In the genomic region with DNA sequence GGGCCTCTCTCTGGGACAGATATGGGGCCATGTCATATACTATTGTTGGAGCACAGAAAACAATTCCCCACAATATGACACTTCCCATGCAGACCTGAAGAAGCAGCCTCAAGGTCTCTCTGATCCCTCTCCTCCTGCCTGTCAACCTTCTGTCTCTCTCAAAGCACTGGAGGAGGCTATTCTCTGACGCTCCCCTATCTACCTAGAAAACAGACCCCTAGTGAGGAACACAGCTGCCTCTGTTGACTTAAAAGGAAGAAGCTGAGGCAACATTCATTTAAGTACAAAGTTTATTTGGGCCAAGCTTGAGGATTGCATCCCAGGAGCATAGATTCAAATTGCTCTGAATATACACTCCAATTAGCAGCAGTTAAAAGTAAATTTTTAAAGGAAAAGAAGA, we compare ENCODE assay signal across 18 cellular contexts. TPM values are rescaled to one million over a fixed set of nuclear protein-coding genes. Genes with fewer than 3 reads are reported as not detected.
DNase-seq lines count a peak whose midpoint lies in the region; TF ChIP-seq lines count a peak whose summit lies in the region.
"Had no signal": no experiment of that assay in that cellular context is flagged by ENCODE, and none has a peak within 500 bp of the region (broad histone marks: within the 10 kb centered on the region; RNA-seq: fewer than 3 reads in every experiment).

No MANE protein-coding gene starts in this region.

- POLR2A ChIA-PET in CD4-positive, alpha-beta memory T cell (lab: Charles Lee; ENCODE audit: partially characterized antibody), result interaction anchor here (1.2 to 2.5 kb wide), 4 partner anchors 39 to 100 kb away, joined by 3 to 15 read pairs (median 6); a partner anchor contains a TSS

- H3K27me3 Mint-ChIP-seq in CD4-positive, alpha-beta memory T cell, result no peaks in the 10 kb centered on the region
- H3K27me3 Mint-ChIP-seq in immature natural killer cell (ENCODE audit: low read depth in 3 of 3) (peaks cover 8 to 13% (median 9%) of the 10 kb centered on the region in 3 donors), HFFc6 (ENCODE audit: insufficient read depth) (peaks cover 26% of the 10 kb centered on the region)

- peaks cover 21% of the 10 kb centered on the region for H3K4me1 ChIP-seq in CD4-positive, alpha-beta memory T cell (ENCODE audit: insufficient read depth, low read length)
- H3K4me1 ChIP-seq in OCI-LY1 (ENCODE audit: insufficient read depth, low read length, severe bottlenecking), result peaks cover 53% of the 10 kb centered on the region
- H3K4me1 ChIP-seq: BE2C had no signal

- no peaks in the 10 kb centered on the region for H3K79me2 ChIP-seq in OCI-LY1 (ENCODE audit: insufficient read depth, low read length)

- H3K27ac Mint-ChIP-seq in CD4-positive, alpha-beta memory T cell, result peak overlapping the region in 5 of 7 donors; percentile 0 to 94 (median 73)
- H3K27ac Mint-ChIP-seq in immature natural killer cell (peak overlapping the region; percentile 17 to 98 (median 88)), HFFc6 (no peak overlapping the region)

- no peak overlapping the region; the same call in 1 of the 2 replicates for H3K9ac ChIP-seq in OCI-LY1 (ENCODE audit: low read length)
- H3K9ac ChIP-seq: GM23248 had no signal

- H3K9me3 ChIP-seq in CD4-positive, alpha-beta memory T cell (ENCODE audit: control insufficient read depth in 1 of 2, low read length in 2 of 2), result no peaks in the 10 kb centered on the region
- no peaks in the 10 kb centered on the region for H3K9me3 ChIP-seq in OCI-LY1 (ENCODE audit: low read length)
- H3K9me3 ChIP-seq: BE2C had no signal

- H3K4me1 Mint-ChIP-seq in CD4-positive, alpha-beta memory T cell, result peaks cover 6 to 33% (median 27%) of the 10 kb centered on the region in 4 donors
- H3K4me1 Mint-ChIP-seq in immature natural killer cell, result peaks cover 29% of the 10 kb centered on the region in 2 donors
- no peaks in the 10 kb centered on the region for H3K4me1 Mint-ChIP-seq in HFFc6 (ENCODE audit: low read depth)

- H3F3A ChIP-seq in OCI-LY1 (ENCODE audit: insufficient read depth, low read length), result no peaks in the 10 kb centered on the region

- no peaks in the 10 kb centered on the region for H4K20me1 ChIP-seq in OCI-LY1 (ENCODE audit: insufficient read depth, low read length)

- DNase-seq in NCI-H146 (lab: John Stamatoyannopoulos, UW) (peak; percentile 19), NCI-H146 treated with DMSO at 0.1 percent for 48 hours (lab: John Stamatoyannopoulos, UW; ENCODE audit: unreplicated experiment) (no peak), immature natural killer cell (no peak), HFFc6 (no peak), NCI-H1436 treated with DMSO at 0.1 percent for 48 hours (lab: John Stamatoyannopoulos, UW) (no peak), NCI-H526 treated with DMSO at 0.1 percent for 48 hours (lab: John Stamatoyannopoulos, UW) (no peak)
- no peak for DNase-seq in CD4-positive, alpha-beta memory T cell
- DNase-seq: BE2C, DMS 273 treated with DMSO at 0.1 percent for 48 hours, GM23248, NCI-H1417, NCI-H2081 treated with DMSO at 0.1 percent for 48 hours, NCI-H510A treated with DMSO at 0.1 percent for 48 hours, SHP77 treated with DMSO at 0.1 percent for 48 hours had no signal

- no peaks in the 10 kb centered on the region for H3K9me2 ChIP-seq in OCI-LY1 (ENCODE audit: low read depth, low read length)

- no peak overlapping the region for H3K4me2 ChIP-seq in OCI-LY1 (ENCODE audit: low read length)

- H3K4me3 Mint-ChIP-seq in CD4-positive, alpha-beta memory T cell, result peak overlapping the region in 3 of 8 donors; percentile 12 to 61 (median 41)
- H3K4me3 Mint-ChIP-seq in immature natural killer cell, result peak overlapping the region in 4 of 5 donors; percentile 24 to 83 (median 56)
- H3K4me3 Mint-ChIP-seq in HFFc6, result no peak overlapping the region
- H3K4me3 Mint-ChIP-seq: IgD-negative memory B cell had no signal

- no peak for TF ChIP-seq CTCF in OCI-LY1 (IDR thresholded peaks at IDR 0.05; ENCODE audit: low read length)
- no peak for TF ChIP-seq CTCF in HFFc6 (IDR thresholded peaks at IDR 0.05)

- no peaks in the 10 kb centered on the region for H3K36me3 ChIP-seq in CD4-positive, alpha-beta memory T cell (ENCODE audit: insufficient read depth, low read length)
- peaks cover 5% of the 10 kb centered on the region; the same call in 1 of the 2 replicates for H3K36me3 ChIP-seq in OCI-LY1 (ENCODE audit: insufficient read depth, low read length)
- H3K36me3 ChIP-seq: BE2C had no signal

- H3K27me3 ChIP-seq in CD4-positive, alpha-beta memory T cell (ENCODE audit: insufficient read depth, low read length), result no peaks in the 10 kb centered on the region
- no peaks in the 10 kb centered on the region for H3K27me3 ChIP-seq in OCI-LY1 (ENCODE audit: insufficient read depth, low read length)
- H3K27me3 ChIP-seq: BE2C had no signal

- peaks cover 0 to 20% (median 8%) of the 10 kb centered on the region in 8 donors for H3K9me3 Mint-ChIP-seq in CD4-positive, alpha-beta memory T cell
- H3K9me3 Mint-ChIP-seq in immature natural killer cell, result peaks cover 0 to 8% (median 2%) of the 10 kb centered on the region in 6 donors
- no peaks in the 10 kb centered on the region for H3K9me3 Mint-ChIP-seq in HFFc6

- H2AFZ ChIP-seq in OCI-LY1 (ENCODE audit: low read length), result no peak overlapping the region
- H2AFZ ChIP-seq: GM23248 had no signal

- no peak overlapping the region for H3K27ac ChIP-seq in CD4-positive, alpha-beta memory T cell (ENCODE audit: low read depth, low read length)
- peak overlapping the region; percentile 100 for H3K27ac ChIP-seq in OCI-LY1 (ENCODE audit: low read depth, low read length, poor library complexity, severe bottlenecking)
- H3K27ac ChIP-seq: 22Rv1, GM23248, HL-60 had no signal

- CTCF ChIA-PET in CD4-positive, alpha-beta memory T cell (lab: Charles Lee; ENCODE audit: partially characterized antibody), result interaction anchor here (1.0 kb wide), 1 partner anchor 15 kb away, joined by 3 read pairs; no protein-coding TSS in a partner anchor

- intact Hi-C loops in CD4-positive, alpha-beta memory T cell (cut with micrococcal nuclease), result no loop called here

- no peak overlapping the region for H3K4me3 ChIP-seq in CD4-positive, alpha-beta memory T cell (ENCODE audit: low read length in 2 of 2)
- H3K4me3 ChIP-seq in OCI-LY1 (ENCODE audit: low read depth, low read length, poor library complexity, severe bottlenecking), result no peak overlapping the region
- H3K4me3 ChIP-seq: GM23248 had no signal

- H3K36me3 Mint-ChIP-seq in CD4-positive, alpha-beta memory T cell, result peaks cover 0 to 5% of the 10 kb centered on the region in 2 donors
- H3K36me3 Mint-ChIP-seq in immature natural killer cell, result no peaks in the 10 kb centered on the region
- H3K36me3 Mint-ChIP-seq in HFFc6 (ENCODE audit: low read depth), result no peaks in the 10 kb centered on the region

RNA-seq across cellular contexts. Expression of a gene that starts 39.3 kb away (rescaled TPM):
- 10 to 100 TPM; 74.9 to 75.1 TPM for total RNA-seq in CD4-positive, alpha-beta memory T cell
- polyA plus RNA-seq in CD4-positive, alpha-beta memory T cell, result 10 to 100 TPM; 48.8 to 82.6 TPM
- polyA plus RNA-seq in immature natural killer cell, result 1 to 10 TPM; 2.5 to 7.9 (median 4.5) TPM
- under 1 TPM in 2 of 6 experiments, not detected in 4; 0.13 to 0.14 TPM for total RNA-seq in HFFc6 (2021; fragmentation: NEBNext Ultra II Directional; extraction: Animal tissue kit (Norgen Biotek cat#: 25700))

RNA-seq across cellular contexts. Expression of a gene that starts 57.5 kb away (rescaled TPM):
- total RNA-seq in CD4-positive, alpha-beta memory T cell, result 10 to 100 TPM; 18.5 to 20.0 TPM
- 1 to 10 TPM; 5.3 to 6.0 TPM for polyA plus RNA-seq in CD4-positive, alpha-beta memory T cell
- 1 to 10 TPM; 3.2 to 6.9 (median 4.6) TPM for polyA plus RNA-seq in immature natural killer cell
- total RNA-seq in HFFc6 (2021; fragmentation: NEBNext Ultra II Directional; extraction: Animal tissue kit (Norgen Biotek cat#: 25700)), result 1 to 10 TPM; 2.5 to 3.2 (median 3.0) TPM

RNA-seq across cellular contexts. Expression of a gene that starts 57.6 kb away (rescaled TPM):
- total RNA-seq in CD4-positive, alpha-beta memory T cell, result 10 to 100 TPM; 74.5 to 79.8 TPM
- polyA plus RNA-seq in CD4-positive, alpha-beta memory T cell, result 10 to 100 TPM; 59.1 to 66.5 TPM
- polyA plus RNA-seq in immature natural killer cell, result 10 to 100 TPM; 48.8 to 60.7 (median 54.6) TPM
- total RNA-seq in HFFc6 (2021; fragmentation: NEBNext Ultra II Directional; extraction: Animal tissue kit (Norgen Biotek cat#: 25700)), result 10 to 100 TPM; 11.9 to 19.3 (median 15.7) TPM

Comparison
In these comparisons a context has a peak if more than half of its experiments do, and no peak if none do; other contexts are left out.
1. RNA of a gene that starts 39.3 kb away (total RNA-seq): 74.9 to 75.1 TPM in CD4-positive, alpha-beta memory T cell; 0.13 to 0.14 TPM in HFFc6; every median in the first group is over 10 times any median in the second.
2. RNA of a gene that starts 57.5 kb away (total RNA-seq): 18.5 to 20.0 TPM in CD4-positive, alpha-beta memory T cell; 2.5 to 3.2 TPM in HFFc6; every median in the first group is over 4 times any median in the second.